In the genomic region with DNA sequence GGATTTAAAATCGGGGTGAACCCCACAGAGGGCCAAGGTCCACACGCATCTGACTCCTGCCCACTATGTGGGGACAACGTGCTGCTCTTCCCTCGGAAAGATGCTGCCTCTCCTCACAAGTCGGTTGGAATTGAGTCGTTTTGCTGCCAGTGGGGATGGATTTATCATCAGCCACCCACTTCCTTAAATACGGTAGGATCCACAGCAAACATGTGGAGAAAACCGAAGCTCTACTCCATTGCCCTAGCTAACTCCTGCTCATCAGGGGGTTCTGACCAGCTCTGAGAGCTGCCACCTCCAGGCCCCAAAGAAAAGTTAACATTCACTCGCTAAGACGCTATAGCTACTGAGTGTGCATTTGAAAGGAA, we compare ENCODE assay signal across 8 cellular contexts.
DNase-seq lines count a peak whose midpoint lies in the region; ATAC-seq and TF ChIP-seq lines count a peak whose summit lies in the region.

No MANE protein-coding gene starts in this region.

- H3K4me3 ChIP-seq in GM06990 (replicated peaks; ENCODE audit: low read depth, low read length), result peak overlapping the region; percentile 72

- DNase-seq in GM06990 (ENCODE audit: extremely low read depth, insufficient read length), result no peak
- peak; percentile 51 for DNase-seq in UCSD-AML1 (lab: John Stamatoyannopoulos, UW; ENCODE audit: unreplicated experiment)
- DNase-seq in fibroblast of gingiva (ENCODE audit: low read depth), result peak; percentile 55
- DNase-seq in nephron progenitor cell, result no peak
- no peak for DNase-seq in LoVo (ENCODE audit: low spot score)
- DNase-seq in NCI-H524 treated with DMSO at 0.1 percent for 48 hours (lab: John Stamatoyannopoulos, UW), result no peak

- peak overlapping the region; percentile 88 for H3K4me3 Mint-ChIP-seq in nephron progenitor cell

- no peaks in the 10 kb centered on the region for H3K27me3 ChIP-seq in GM06990 (replicated peaks; ENCODE audit: control insufficient read depth, insufficient read depth, low read length)

- peaks cover 33% of the 10 kb centered on the region for H3K4me1 Mint-ChIP-seq in nephron progenitor cell

- no peaks in the 10 kb centered on the region for H3K9me3 Mint-ChIP-seq in nephron progenitor cell

- peak overlapping the region; percentile 81 for H3K27ac Mint-ChIP-seq in nephron progenitor cell

- peak; percentile 21 for TF ChIP-seq CTCF in GM06990 (IDR thresholded peaks at IDR 0.05; ENCODE audit: insufficient read depth, low read length, poor library complexity, severe bottlenecking)
- no peak for TF ChIP-seq CTCF in nephron progenitor cell (IDR thresholded peaks at IDR 0.05)

- no peaks in the 10 kb centered on the region for H3K36me3 ChIP-seq in GM06990 (ENCODE audit: control insufficient read depth, insufficient read depth, low read length)

- H3K36me3 Mint-ChIP-seq in nephron progenitor cell (ENCODE audit: low read depth), result no peaks in the 10 kb centered on the region

- peak; percentile 40 for ATAC-seq in HG03108 (IDR thresholded peaks at IDR 0.05; ENCODE audit: unreplicated experiment)
- ATAC-seq in GM21825 (IDR thresholded peaks at IDR 0.05; ENCODE audit: unreplicated experiment), result no peak

- peaks cover 31% of the 10 kb centered on the region for H3K27me3 Mint-ChIP-seq in nephron progenitor cell (ENCODE audit: low read depth, poor library complexity)

Comparison
In these comparisons a context has a peak if more than half of its experiments do, and no peak if none do; other contexts are left out.
1. DNase-seq: peak in UCSD-AML1 (single experiment) and fibroblast of gingiva (single experiment); none in GM06990 (single experiment), nephron progenitor cell (single experiment), LoVo (single experiment) and NCI-H524 treated with DMSO at 0.1 percent for 48 hours (single experiment).